23 cellular contexts compared by ENCODE assay signal in genomic region chr9:8095531-8096223, GRCh38.
DNase-seq lines count a peak whose midpoint lies in the region.
"Had no signal": no experiment of that assay in that cellular context is flagged by ENCODE, and none has a peak within 500 bp of the region (broad histone marks: within the 10 kb centered on the region; RNA-seq: fewer than 3 reads in every experiment).

No MANE protein-coding gene starts in this region.

- H3K36me3 ChIP-seq in H7 (replicated peaks; ENCODE audit: control insufficient read depth, insufficient read depth, low read length): no peaks in the 10 kb centered on the region
- H3K36me3 ChIP-seq: vagina had no signal

- H3K4me3 ChIP-seq in H7 (ENCODE audit: insufficient read depth, low read depth, low read length): no peak overlapping the region
- H3K4me3 ChIP-seq: testis, vagina had no signal

- DNase-seq in NCI-H1092 treated with DMSO at 0.1 percent for 48 hours (lab: John Stamatoyannopoulos, UW) (peak; percentile 100), NCI-H187 treated with DMSO at 0.1 percent for 48 hours (lab: John Stamatoyannopoulos, UW) (peak; percentile 97), NCI-H345 treated with DMSO at 0.1 percent for 48 hours (lab: John Stamatoyannopoulos, UW; ENCODE audit: unreplicated experiment) (peak; percentile 97), retina (peak; percentile 24), activated T-cell treated with anti-CD3 and anti-CD28 coated beads for 4 hours (no peak), UCSD-AML1 (lab: John Stamatoyannopoulos, UW; ENCODE audit: unreplicated experiment) (no peak), H7 (no peak)
- DNase-seq: activated CD4-positive, CD25-positive, alpha-beta regulatory T cell treated with anti-CD3 and anti-CD28 coated beads, Interleukin-2, amount 50 U/mL, for 72 hours; activated CD8-positive, alpha-beta T cell treated with anti-CD3 and anti-CD28 coated beads, Interleukin-2, amount 10 ng/mL, durations not matched to agents 7 days and 5 days; activated naive CD4-positive, alpha-beta T cell treated with anti-CD3 and anti-CD28 coated beads for 36 hours; activated T-cell treated with anti-CD3 and anti-CD28 coated beads, Interleukin-2, amount 50 U/mL, for 24 hours; amniotic stem cell; Kasumi-1; kidney glomerular epithelial cell; mesenchymal stem cell; NCI-H1048; NK-92 treated with Interleukin-12 subunit alpha and Interleukin-12 subunit beta, amount 100 ng/mL, for 24 hours; occipital lobe; SIG-M5; small intestine; stimulated activated naive CD4-positive, alpha-beta T cell; testis had no signal

- no peaks in the 10 kb centered on the region for H3K27me3 ChIP-seq in H7 (ENCODE audit: control insufficient read depth, insufficient read depth, low read length)
- H3K27me3 ChIP-seq: testis, vagina had no signal

Comparison
In these comparisons a context has a peak if more than half of its experiments do, and no peak if none do; other contexts are left out.
1. DNase-seq: peak in NCI-H1092 treated with DMSO at 0.1 percent for 48 hours (single experiment), NCI-H187 treated with DMSO at 0.1 percent for 48 hours (single experiment), NCI-H345 treated with DMSO at 0.1 percent for 48 hours (single experiment) and retina (single experiment); none in activated T-cell treated with anti-CD3 and anti-CD28 coated beads for 4 hours (single experiment), UCSD-AML1 (single experiment) and H7 (single experiment).